8 cellular contexts compared by ENCODE assay signal in genomic region chr5:3698412-3698811, GRCh38.
"Had no signal": no experiment of that assay in that cellular context is flagged by ENCODE, and none has a peak within 500 bp of the region (broad histone marks: within the 10 kb centered on the region; RNA-seq: fewer than 3 reads in every experiment).

No MANE protein-coding gene starts in this region.

- ATAC-seq: HepG2 had no signal

- DNase-seq: GM23248, GOT3, H9, HCEC 1CT, KBM-7 had no signal

- H3K9ac ChIP-seq: GM23248 had no signal

- H2AFZ ChIP-seq: GM23248 had no signal

- FAIRE-seq: H54, HepG2 had no signal

- H3K4me3 ChIP-seq: GM23248 had no signal

- H3K27ac ChIP-seq: GM23248, HL-60 had no signal
